21 cellular contexts compared by ENCODE assay signal in genomic region chr22:30471616-30472318, GRCh38. TPM values are rescaled to one million over a fixed set of nuclear protein-coding genes. Genes with fewer than 3 reads are reported as not detected.
A peak's percentile ranks its signal among the peaks of the same experiment; 100 is the strongest.
DNase-seq lines count a peak whose midpoint lies in the region; ATAC-seq and TF ChIP-seq lines count a peak whose summit lies in the region.
"Had no signal": no experiment of that assay in that cellular context is flagged by ENCODE, and none has a peak within 500 bp of the region (broad histone marks: within the 10 kb centered on the region; RNA-seq: fewer than 3 reads in every experiment).

SEC14L3 (minus strand) TSS chr22:30472017; CDS start chr22:30471958, 59 bp downstream.

- H3K27me3 Mint-ChIP-seq in MCF 10A (ENCODE audit: insufficient read depth, unreplicated experiment), result peaks cover 13% of the 10 kb centered on the region

- intact Hi-C loops in MCF 10A (cut with micrococcal nuclease), result no loop called here
- intact Hi-C loops in breast epithelium (cut with DNase I; ENCODE audit: low total_unique reads), result no loop called here
- intact Hi-C loops in lower lobe of right lung (cut with DNase I), result no loop called here

- no peak within 1 kb of the TSS for H3K4me3 Mint-ChIP-seq in MCF 10A (ENCODE audit: unreplicated experiment)
- H3K4me3 Mint-ChIP-seq: CD4-positive, CD25-positive, alpha-beta regulatory T cell; GM23338 had no signal

- no peak within 1 kb of the TSS for H3K4me3 ChIP-seq in breast epithelium
- no peak within 1 kb of the TSS for H3K4me3 ChIP-seq in lower lobe of right lung
- H3K4me3 ChIP-seq: GM23338, K562, PC-9, SJCRH30 had no signal

- BruUV-seq in MCF 10A (replicated peaks; lab: Mats Ljungman, UMichigan), result no TSS peak

- no peaks in the 10 kb centered on the region for H3K36me3 Mint-ChIP-seq in MCF 10A (ENCODE audit: insufficient read depth, unreplicated experiment)
- H3K36me3 Mint-ChIP-seq: CD4-positive, CD25-positive, alpha-beta regulatory T cell had no signal

- peak; percentile 32 to 55 for ATAC-seq in lower lobe of right lung
- ATAC-seq: GM23338, K562 had no signal

- peaks cover 8% of the 10 kb centered on the region for H3K4me1 Mint-ChIP-seq in MCF 10A (ENCODE audit: insufficient read depth, unreplicated experiment)

- peak within 1 kb of the TSS; percentile 76 for H3K27ac Mint-ChIP-seq in MCF 10A (ENCODE audit: low read depth, unreplicated experiment)
- H3K27ac Mint-ChIP-seq: CD4-positive, CD25-positive, alpha-beta regulatory T cell; GM23338 had no signal

- H3K27ac ChIP-seq in breast epithelium (no peak within 1 kb of the TSS), lower lobe of right lung (no peak within 1 kb of the TSS)
- H3K27ac ChIP-seq: PC-9, SJCRH30 had no signal

- peaks cover 6% of the 10 kb centered on the region for H3K9me3 Mint-ChIP-seq in MCF 10A (ENCODE audit: unreplicated experiment)
- H3K9me3 Mint-ChIP-seq: GM23338 had no signal

- H3K36me3 ChIP-seq in breast epithelium (no peaks in the 10 kb centered on the region), lower lobe of right lung (no peaks in the 10 kb centered on the region)
- H3K36me3 ChIP-seq: BE2C, SJCRH30 had no signal

- no peaks in the 10 kb centered on the region for H3K4me1 ChIP-seq in breast epithelium
- H3K4me1 ChIP-seq in lower lobe of right lung, result no peaks in the 10 kb centered on the region
- H3K4me1 ChIP-seq: BE2C, SJCRH30 had no signal

- H3K27me3 ChIP-seq in breast epithelium (no peaks in the 10 kb centered on the region), lower lobe of right lung (ENCODE audit: low read depth) (peaks cover 17% of the 10 kb centered on the region)
- H3K27me3 ChIP-seq: SJCRH30 had no signal

- CTCF ChIA-PET in MCF 10A (lab: Yijun Ruan, JAX), result interaction anchor here (0.7 to 4.2 kb wide), 2 partner anchors 13 to 79 kb away, joined by 3 to 27 read pairs; no protein-coding TSS in a partner anchor

- no peak for TF ChIP-seq CTCF in MCF 10A (IDR thresholded peaks at IDR 0.05; ENCODE audit: unreplicated experiment)
- TF ChIP-seq CTCF in breast epithelium (IDR thresholded peaks at IDR 0.05), result no peak
- TF ChIP-seq CTCF in lower lobe of right lung (IDR thresholded peaks at IDR 0.05), result no peak

- no peak for TF ChIP-seq POLR2A in breast epithelium (IDR thresholded peaks at IDR 0.05)
- no peak for TF ChIP-seq POLR2A in erythroblast (IDR thresholded peaks at IDR 0.05; ENCODE audit: low read length)

- POLR2A ChIA-PET in MCF 10A (lab: Yijun Ruan, JAX), result interaction anchor here (0.7 kb wide), 1 partner anchor 265 kb away, joined by 3 read pairs; no protein-coding TSS in a partner anchor

- no peak for DNase-seq in MCF 10A (ENCODE audit: unreplicated experiment)
- DNase-seq in breast epithelium (ENCODE audit: low spot score in 2 of 2), result no peak
- peak; percentile 46 to 73 for DNase-seq in erythroblast (lab: John Stamatoyannopoulos, UW)
- DNase-seq in lower lobe of right lung, result peak; percentile 60
- DNase-seq in NCI-H1105 treated with DMSO at 0.1 percent for 48 hours (lab: John Stamatoyannopoulos, UW), result no peak
- no peak for DNase-seq in medulla oblongata (ENCODE audit: extremely low spot score)
- no peak for DNase-seq in iPS-NIHi7 (ENCODE audit: extremely low spot score)
- DNase-seq in NCI-H526 treated with DMSO at 0.1 percent for 48 hours (lab: John Stamatoyannopoulos, UW), result no peak
- DNase-seq: BE2C; CD4-positive, CD25-positive, alpha-beta regulatory T cell; COR-L47; DMS153; GF-D8; NCI-H1436 treated with DMSO at 0.1 percent for 48 hours; NCI-H2029 treated with DMSO at 0.1 percent for 48 hours; NCI-H2171 treated with DMSO at 0.1 percent for 48 hours; NCI-H774; PC-9; SJCRH30 had no signal

- H3K9me3 ChIP-seq in breast epithelium (no peaks in the 10 kb centered on the region), lower lobe of right lung (no peaks in the 10 kb centered on the region)
- H3K9me3 ChIP-seq: BE2C, SJCRH30 had no signal

RNA-seq across cellular contexts. Expression of gene SEC14L3, which starts in this region (rescaled TPM):
- not detected in 2 replicates for total RNA-seq in MCF 10A (2022)
- total RNA-seq in breast epithelium, result not detected
- 1.8 TPM for total RNA-seq in lower lobe of right lung
- total RNA-seq: CD4-positive, CD25-positive, alpha-beta regulatory T cell; GM23338; K562; PC-9; SJCRH30 had no signal

Comparison
In these comparisons a context has a peak if more than half of its experiments do, and no peak if none do; other contexts are left out.
1. DNase-seq: peak in erythroblast (2 of 2) and lower lobe of right lung (single experiment); none in MCF 10A (single experiment), breast epithelium (0 of 2), NCI-H1105 treated with DMSO at 0.1 percent for 48 hours (single experiment), medulla oblongata (single experiment), iPS-NIHi7 (single experiment) and NCI-H526 treated with DMSO at 0.1 percent for 48 hours (single experiment).